ENCODE assay signal across 8 cellular contexts in genomic region chr19:44111910-44112463, GRCh38. TPM values are rescaled to one million over a fixed set of nuclear protein-coding genes. Genes with fewer than 3 reads are reported as not detected.
DNase-seq lines count a peak whose midpoint lies in the region; ATAC-seq and TF ChIP-seq lines count a peak whose summit lies in the region.

No MANE protein-coding gene starts in this region.

- H3K27me3 Mint-ChIP-seq in activated CD4-positive, alpha-beta memory T cell treated with anti-CD3 and anti-CD28 coated beads for 36 hours, result no peaks in the 10 kb centered on the region

- peaks cover 15 to 25% (median 21%) of the 10 kb centered on the region in 10 experiments for H3K4me1 ChIP-seq in BLaER1 treated with 17β-estradiol and CSF1 and Interleukin-3, amounts not matched to agents 10 nM and 100 nM
- H3K4me1 ChIP-seq in left ventricle myocardium inferior, result peaks cover 31% of the 10 kb centered on the region
- H3K4me1 ChIP-seq in gastrocnemius medialis, result peaks cover 14 to 18% of the 10 kb centered on the region in 2 donors

- H3K4me2 ChIP-seq in BLaER1 treated with 17β-estradiol and CSF1 and Interleukin-3, amounts not matched to agents 10 nM and 100 nM, result peak overlapping the region; percentile 77 to 94 (median 85)

- peaks cover 49% of the 10 kb centered on the region for H3K9me3 Mint-ChIP-seq in activated CD4-positive, alpha-beta memory T cell treated with anti-CD3 and anti-CD28 coated beads for 36 hours

- H3K4me1 Mint-ChIP-seq in activated CD4-positive, alpha-beta memory T cell treated with anti-CD3 and anti-CD28 coated beads for 36 hours (ENCODE audit: low read depth), result peaks cover 22% of the 10 kb centered on the region

- H3K4me3 Mint-ChIP-seq in activated CD4-positive, alpha-beta memory T cell treated with anti-CD3 and anti-CD28 coated beads for 36 hours, result peak overlapping the region; percentile 36

- POLR2A ChIA-PET in activated CD4-positive, alpha-beta memory T cell treated with anti-CD3 and anti-CD28 coated beads for 36 hours (lab: Charles Lee), result no interaction called here

- TF ChIP-seq CTCF in left ventricle myocardium inferior (IDR thresholded peaks at IDR 0.05; ENCODE audit: borderline replicate concordance) (no peak), gastrocnemius medialis (IDR thresholded peaks at IDR 0.05 in 4 of 5, conservative IDR thresholded peaks at IDR 0.05 in 1 of 5) (no peak)

- H3K27ac Mint-ChIP-seq in activated CD4-positive, alpha-beta memory T cell treated with anti-CD3 and anti-CD28 coated beads for 36 hours, result no peak overlapping the region

- CTCF ChIA-PET in activated CD4-positive, alpha-beta memory T cell treated with anti-CD3 and anti-CD28 coated beads for 36 hours (lab: Charles Lee), result interaction anchor here (1.3 kb wide), 1 partner anchor 18 kb away, joined by 3 read pairs; the partner anchor contains the start of gene ZNF224

- no peaks in the 10 kb centered on the region for H3K27me3 ChIP-seq in BLaER1 treated with 17β-estradiol and CSF1 and Interleukin-3, amounts not matched to agents 10 nM and 100 nM
- no peaks in the 10 kb centered on the region for H3K27me3 ChIP-seq in left ventricle myocardium inferior (ENCODE audit: low read depth)
- no peaks in the 10 kb centered on the region for H3K27me3 ChIP-seq in gastrocnemius medialis

- no peak for TF ChIP-seq POLR2A in gastrocnemius medialis (IDR thresholded peaks at IDR 0.05)

- H3K4me3 ChIP-seq in BLaER1 treated with 17β-estradiol and CSF1 and Interleukin-3, amounts not matched to agents 10 nM and 100 nM, result peak overlapping the region; percentile 76 to 91 (median 84); a peak in 15 of 20 replicates
- H3K4me3 ChIP-seq in left ventricle myocardium inferior (peak overlapping the region; percentile 88), gastrocnemius medialis (peak overlapping the region; percentile 67 to 92 (median 84))

- H4K20me1 ChIP-seq in BLaER1 treated with 17β-estradiol and CSF1 and Interleukin-3, amounts not matched to agents 10 nM and 100 nM, result no peaks in the 10 kb centered on the region

- peaks cover 33% of the 10 kb centered on the region for H3K36me3 Mint-ChIP-seq in activated CD4-positive, alpha-beta memory T cell treated with anti-CD3 and anti-CD28 coated beads for 36 hours

- no peak for ATAC-seq in gastrocnemius medialis
- ATAC-seq in GM21576 (IDR thresholded peaks at IDR 0.05; ENCODE audit: unreplicated experiment), result no peak
- no peak for ATAC-seq in HG02840 (IDR thresholded peaks at IDR 0.05; ENCODE audit: low FRiP score, unreplicated experiment)

- H3K36me3 ChIP-seq in BLaER1 treated with 17β-estradiol and CSF1 and Interleukin-3, amounts not matched to agents 10 nM and 100 nM, result peaks cover 26 to 54% (median 46%) of the 10 kb centered on the region in 11 experiments
- H3K36me3 ChIP-seq in left ventricle myocardium inferior (peaks cover 42% of the 10 kb centered on the region), gastrocnemius medialis (peaks cover 4 to 45% of the 10 kb centered on the region in 2 donors)

- no peak overlapping the region for H3K9ac ChIP-seq in BLaER1 treated with 17β-estradiol and CSF1 and Interleukin-3, amounts not matched to agents 10 nM and 100 nM

- peaks cover 25 to 49% (median 40%) of the 10 kb centered on the region in 11 experiments for H3K9me3 ChIP-seq in BLaER1 treated with 17β-estradiol and CSF1 and Interleukin-3, amounts not matched to agents 10 nM and 100 nM (replicated peaks in 1 of 11)
- H3K9me3 ChIP-seq in left ventricle myocardium inferior (replicated peaks) (peaks cover 49% of the 10 kb centered on the region), gastrocnemius medialis (peaks cover 0 to 28% (median 21%) of the 10 kb centered on the region in 3 donors)

- intact Hi-C loops in activated CD4-positive, alpha-beta memory T cell treated with anti-CD3 and anti-CD28 coated beads for 36 hours (cut with micrococcal nuclease), result loop anchor here (2.0 to 5.0 kb wide), 3 partner anchors 29 to 130 kb away; partner anchors contain the start of genes ZNF155, ZNF227 and ZNF234
- intact Hi-C loops in left ventricle myocardium inferior (cut with micrococcal nuclease), result no loop called here
- intact Hi-C loops in gastrocnemius medialis (cut with DNase I; ENCODE audit: low total_unique reads), result loop anchor here (2.0 to 5.0 kb wide), 2 partner anchors 101 to 245 kb away; partner anchors contain the start of genes ZNF112 and ZNF227

- in situ Hi-C loops in gastrocnemius medialis (cut with MboI; ENCODE audit: low sequenced_read_pairs in 4 of 4), result loop anchor here in 2 of 4 donors (5.0 to 10.0 kb wide), 4 partner anchors 100 to 193 kb away; partner anchors contain the start of genes ZNF227 (in 2 of the 2), ZNF235 (in 2 of the 2) and ZNF230 (in 1 of the 2)

- DNase-seq in HT1080 (ENCODE audit: low read depth) (peak; percentile 39), left ventricle myocardium inferior (no peak), gastrocnemius medialis (no peak), SHP77 (lab: John Stamatoyannopoulos, UW) (no peak)
- DNase-seq in activated CD4-positive, alpha-beta memory T cell treated with anti-CD3 and anti-CD28 coated beads for 36 hours, result no peak

- no peak overlapping the region for H3K27ac ChIP-seq in BLaER1 treated with 17β-estradiol and CSF1 and Interleukin-3, amounts not matched to agents 10 nM and 100 nM
- H3K27ac ChIP-seq in left ventricle myocardium inferior (replicated peaks) (no peak overlapping the region), gastrocnemius medialis (no peak overlapping the region)

RNA-seq across cellular contexts. Expression of gene ZNF225, which starts 1.2 kb away (rescaled TPM):
- total RNA-seq in HT1080 (2014; rRNA removed; shearing (Covaris generic)), result 2.9 and 3.4 TPM in 2 replicates
- 1.6 and 2.1 TPM in 2 replicates for polyA plus RNA-seq in HT1080 (2015; cell fraction: cytosol; rRNA removed)
- polyA plus RNA-seq in HT1080 (2015; cell fraction: nucleus; rRNA removed), result 10.1 and 10.8 TPM in 2 replicates
- total RNA-seq in activated CD4-positive, alpha-beta memory T cell treated with anti-CD3 and anti-CD28 coated beads for 36 hours, result 1 to 10 TPM; 2.5 to 2.9 TPM
- total RNA-seq in left ventricle myocardium inferior (2.6 TPM), gastrocnemius medialis (1 to 10 TPM in 3 of 4 donors, under 1 TPM in 1; 0.75 to 1.4 (median 1.1) TPM)

RNA-seq across cellular contexts. Expression of gene ZNF224, which starts 17.8 kb away (rescaled TPM):
- 8.3 and 13.5 TPM in 2 replicates for total RNA-seq in HT1080 (2014; rRNA removed; shearing (Covaris generic))
- polyA plus RNA-seq in HT1080 (2015; cell fraction: cytosol; rRNA removed), result 5.4 and 6.5 TPM in 2 replicates
- polyA plus RNA-seq in HT1080 (2015; cell fraction: nucleus; rRNA removed), result 52.0 and 67.6 TPM in 2 replicates
- 10 to 100 TPM; 12.8 to 14.0 TPM for total RNA-seq in activated CD4-positive, alpha-beta memory T cell treated with anti-CD3 and anti-CD28 coated beads for 36 hours
- total RNA-seq in left ventricle myocardium inferior (13.6 TPM), gastrocnemius medialis (10 to 100 TPM in 1 of 4 donors, 1 to 10 TPM in 3; 4.9 to 14.1 (median 6.9) TPM)

RNA-seq across cellular contexts. Expression of gene ZNF234, which starts 29.4 kb away (rescaled TPM):
- total RNA-seq in HT1080 (2014; rRNA removed; shearing (Covaris generic)), result 6.7 and 8.1 TPM in 2 replicates
- 4.8 TPM in 2 replicates for polyA plus RNA-seq in HT1080 (2015; cell fraction: cytosol; rRNA removed)
- polyA plus RNA-seq in HT1080 (2015; cell fraction: nucleus; rRNA removed), result 20.0 TPM in 2 replicates
- 1 to 10 TPM; 7.3 to 8.7 TPM for total RNA-seq in activated CD4-positive, alpha-beta memory T cell treated with anti-CD3 and anti-CD28 coated beads for 36 hours
- total RNA-seq in left ventricle myocardium inferior, result 8.7 TPM
- 1 to 10 TPM; 2.2 to 3.5 (median 2.9) TPM for total RNA-seq in gastrocnemius medialis

RNA-seq across cellular contexts. Expression of gene ZNF284, which starts 40.0 kb away (rescaled TPM):
- 4.1 and 5.0 TPM in 2 replicates for total RNA-seq in HT1080 (2014; rRNA removed; shearing (Covaris generic))
- polyA plus RNA-seq in HT1080 (2015; cell fraction: cytosol; rRNA removed), result 2.6 and 3.4 TPM in 2 replicates
- 11.1 and 12.0 TPM in 2 replicates for polyA plus RNA-seq in HT1080 (2015; cell fraction: nucleus; rRNA removed)
- total RNA-seq in activated CD4-positive, alpha-beta memory T cell treated with anti-CD3 and anti-CD28 coated beads for 36 hours, result 1 to 10 TPM; 1.1 to 1.4 TPM
- 1.9 TPM for total RNA-seq in left ventricle myocardium inferior
- total RNA-seq in gastrocnemius medialis, result 1 to 10 TPM in 1 of 4 donors, under 1 TPM in 3; 0.38 to 1.3 (median 0.63) TPM

RNA-seq across cellular contexts. Expression of gene ZNF226, which starts 52.9 kb away (rescaled TPM):
- total RNA-seq in HT1080 (2014; rRNA removed; shearing (Covaris generic)), result 16.7 and 21.8 TPM in 2 replicates
- polyA plus RNA-seq in HT1080 (2015; cell fraction: cytosol; rRNA removed), result 23.3 and 27.8 TPM in 2 replicates
- polyA plus RNA-seq in HT1080 (2015; cell fraction: nucleus; rRNA removed), result 50.4 and 57.1 TPM in 2 replicates
- 10 to 100 TPM; 10.6 to 10.7 TPM for total RNA-seq in activated CD4-positive, alpha-beta memory T cell treated with anti-CD3 and anti-CD28 coated beads for 36 hours
- total RNA-seq in left ventricle myocardium inferior (17.8 TPM), gastrocnemius medialis (1 to 10 TPM; 3.2 to 6.9 (median 3.8) TPM)
